8 cellular contexts compared by ENCODE assay signal in the genomic region with DNA sequence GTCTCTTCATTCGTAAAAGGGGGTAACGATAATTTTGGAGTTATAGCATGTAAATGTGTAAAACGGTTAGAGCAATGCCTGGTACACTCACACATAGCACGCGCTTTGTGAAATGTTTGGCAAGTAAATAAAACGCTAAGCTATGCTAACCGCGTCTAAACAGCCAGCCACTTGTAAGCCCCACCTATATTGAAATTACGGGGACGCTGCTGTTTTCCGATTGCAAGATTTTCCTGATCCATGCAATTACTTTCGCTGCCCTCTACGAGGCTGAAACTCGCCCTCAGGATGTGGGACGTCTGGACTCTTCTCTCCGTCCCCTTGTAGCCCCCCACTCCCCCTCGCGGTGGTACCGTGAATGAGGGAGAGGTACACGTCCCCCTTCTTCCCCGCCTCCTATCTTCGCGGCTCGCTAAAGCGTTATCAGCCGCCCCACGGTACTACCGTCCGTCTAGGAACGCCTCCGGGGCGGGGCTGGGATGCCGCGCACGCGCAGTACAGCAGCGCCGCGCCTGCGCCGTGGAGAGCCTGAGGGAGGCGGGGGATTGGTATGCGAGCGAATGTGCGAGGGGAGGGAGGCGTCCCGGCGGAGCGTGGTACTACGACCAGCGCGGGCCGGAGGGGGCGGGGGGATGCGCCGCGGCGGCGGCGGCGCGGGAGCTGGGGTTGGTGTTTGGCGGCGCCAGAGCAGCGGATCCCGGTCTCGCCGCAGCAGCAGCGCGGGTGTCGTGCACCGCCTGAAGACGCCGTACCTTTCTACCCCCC. TPM values are rescaled to one million over a fixed set of nuclear protein-coding genes. Genes with fewer than 3 reads are reported as not detected.
DNase-seq lines count a peak whose midpoint lies in the region; ATAC-seq, FAIRE-seq and TF ChIP-seq lines count a peak whose summit lies in the region.

A gene (plus strand): TSS at position 685 of the 765 bp plus-strand sequence.

- H3K4me1 ChIP-seq in mammary epithelial cell (ENCODE audit: insufficient read depth, low read length) (peaks cover 28% of the 10 kb centered on the region), iPS-20b (ENCODE audit: insufficient read depth, low read length) (peaks cover 17% of the 10 kb centered on the region; the same call in 1 of the 2 replicates), small intestine (ENCODE audit: control insufficient read depth in 2 of 2, insufficient read depth in 1 of 2, low read depth in 1 of 2, low read length in 1 of 2) (peaks cover 10 to 17% of the 10 kb centered on the region in 2 donors)

- 4% methylated on average over 39 of the region's 74 CpGs for WGBS in mammary epithelial cell (ENCODE audit: low coverage, missing lambda C conversion rate)
- 0 to 1% (median 1%) methylated on average over 58 to 74 of the region's 74 CpGs for WGBS in small intestine, 3 donors

- ATAC-seq in GM18873 (IDR thresholded peaks at IDR 0.05; ENCODE audit: low FRiP score, unreplicated experiment) (peak; percentile 55), HG03139 (IDR thresholded peaks at IDR 0.05; ENCODE audit: unreplicated experiment) (peak; percentile 58)

- H3K36me3 ChIP-seq in WERI-Rb-1, result no peaks in the 10 kb centered on the region; the same call in 1 of the 2 replicates
- no peaks in the 10 kb centered on the region for H3K36me3 ChIP-seq in mammary epithelial cell (ENCODE audit: insufficient read depth, low read length)
- no peaks in the 10 kb centered on the region for H3K36me3 ChIP-seq in iPS-20b (ENCODE audit: insufficient read depth, low read depth, low read length)
- H3K36me3 ChIP-seq in small intestine (ENCODE audit: control insufficient read depth in 2 of 2, insufficient read depth in 2 of 2, low read length in 2 of 2), result no peaks in the 10 kb centered on the region

- in situ Hi-C loops in mammary epithelial cell (cut with MboI; ENCODE audit: low sequenced_read_pairs in 2 of 2), result loop anchor here in 1 of 2 donors (25.0 kb wide), 1 partner anchor 127 kb away; no protein-coding TSS in a partner anchor

- no peak for FAIRE-seq in small intestine (lab: Jason Lieb, UNC)

- dilution Hi-C loops in mammary epithelial cell (cut with HindIII; ENCODE audit: low sequenced_read_pairs), result no loop called here

- peak within 1 kb of the TSS; percentile 66 for H3K9ac ChIP-seq in mammary epithelial cell (ENCODE audit: insufficient read depth, low read length)
- H3K9ac ChIP-seq in iPS-20b (ENCODE audit: low read depth, low read length), result peak within 1 kb of the TSS; percentile 77; the same call in 1 of the 2 replicates

- H3K4me3 ChIP-seq in WERI-Rb-1 (ENCODE audit: low read depth, low read length), result peak within 1 kb of the TSS; percentile 90
- peak within 1 kb of the TSS; percentile 61 to 80 (median 77) for H3K4me3 ChIP-seq in mammary epithelial cell (replicated peaks in 1 of 3; ENCODE audit: insufficient read depth in 1 of 3, low read depth in 2 of 3, low read length in 3 of 3)
- H3K4me3 ChIP-seq in iPS-20b (ENCODE audit: low read length), result peak within 1 kb of the TSS; percentile 91
- H3K4me3 ChIP-seq in small intestine (ENCODE audit: low read depth in 1 of 2, low read length in 2 of 2), result peak within 1 kb of the TSS; percentile 98 to 99

- intact Hi-C loops in mammary epithelial cell (cut with micrococcal nuclease), result loop anchor here (1.0 to 10.0 kb wide), 7 partner anchors 34 to 536 kb away; a partner anchor contains a TSS

- H4K20me1 ChIP-seq in mammary epithelial cell (ENCODE audit: insufficient read depth, low read length), result no peaks in the 10 kb centered on the region

- CTCF ChIA-PET in mammary epithelial cell (lab: Charles Lee; ENCODE audit: low non-redundant PET), result interaction anchor here (0.6 to 0.7 kb wide), 3 partner anchors 13 to 585 kb away, joined by 3 to 9 read pairs (median 8); no protein-coding TSS in a partner anchor

- H3K27ac ChIP-seq in WERI-Rb-1 (peak within 1 kb of the TSS; percentile 81), mammary epithelial cell (ENCODE audit: insufficient read depth, low read depth, low read length) (peak within 1 kb of the TSS; percentile 64), iPS-20b (ENCODE audit: low read length) (peak within 1 kb of the TSS; percentile 16), small intestine (ENCODE audit: low read depth in 1 of 2, low read length in 1 of 2) (peak within 1 kb of the TSS; percentile 94 to 97)

- H3K9me3 ChIP-seq in WERI-Rb-1 (ENCODE audit: severe bottlenecking), result no peaks in the 10 kb centered on the region
- H3K9me3 ChIP-seq in mammary epithelial cell (replicated peaks; ENCODE audit: insufficient read depth, low read length), result no peaks in the 10 kb centered on the region
- no peaks in the 10 kb centered on the region for H3K9me3 ChIP-seq in iPS-20b (ENCODE audit: insufficient read depth, low read depth, low read length)
- H3K9me3 ChIP-seq in small intestine (ENCODE audit: control insufficient read depth, low read depth), result no peaks in the 10 kb centered on the region

- DNase-seq in AG08395 (ENCODE audit: low spot score), result peak; percentile 97
- DNase-seq in NCI-H2227 (lab: John Stamatoyannopoulos, UW; ENCODE audit: unreplicated experiment), result peak; percentile 95
- DNase-seq in WERI-Rb-1, result peak; percentile 99
- DNase-seq in mammary epithelial cell, result peak; percentile 97
- DNase-seq in small intestine, result peak; percentile 97

- TSS peak; percentile 53 for BruUV-seq in mammary epithelial cell (replicated peaks; lab: Mats Ljungman, UMichigan)

- TF ChIP-seq CTCF in WERI-Rb-1 (IDR thresholded peaks at IDR 0.05; ENCODE audit: low read depth, low read length), result peak; percentile 73
- peak in 1 of 2 donors; percentile 30 for TF ChIP-seq CTCF in mammary epithelial cell (conservative IDR thresholded peaks at IDR 0.05 in 1 of 2, IDR thresholded peaks at IDR 0.05 in 1 of 2; ENCODE audit: extremely low read depth in 1 of 2, insufficient read depth in 1 of 2, low read depth in 1 of 2, low read length in 2 of 2)

- H3K4me2 ChIP-seq in mammary epithelial cell (ENCODE audit: insufficient read depth, low read depth, low read length), result peak within 1 kb of the TSS; percentile 93

- H3K79me2 ChIP-seq in mammary epithelial cell (ENCODE audit: insufficient read depth, low read length), result peaks cover 58% of the 10 kb centered on the region

- H2AFZ ChIP-seq in mammary epithelial cell (ENCODE audit: low read depth, low read length), result peak within 1 kb of the TSS; percentile 96

- H3K27me3 ChIP-seq in WERI-Rb-1 (ENCODE audit: insufficient read depth, low read depth, severe bottlenecking), result no peaks in the 10 kb centered on the region
- H3K27me3 ChIP-seq in mammary epithelial cell (ENCODE audit: insufficient read depth, low read length), result no peaks in the 10 kb centered on the region
- H3K27me3 ChIP-seq in iPS-20b (ENCODE audit: insufficient read depth, low read length), result peaks cover 22% of the 10 kb centered on the region
- H3K27me3 ChIP-seq in small intestine (ENCODE audit: control insufficient read depth in 2 of 2, insufficient read depth in 2 of 2, low read length in 2 of 2), result no peaks in the 10 kb centered on the region

RNA-seq across cellular contexts. Expression of the gene that starts here (rescaled TPM):
- total RNA-seq in mammary epithelial cell, result 10 to 100 TPM; 37.9 to 56.0 TPM
- polyA plus RNA-seq in mammary epithelial cell (28.3 TPM), small intestine (10 to 100 TPM in 2 of 3 donors, 1 to 10 TPM in 1; 7.6 to 17.4 (median 14.1) TPM)
- polyA minus RNA-seq in mammary epithelial cell, result 18.9 TPM

Comparison
In these comparisons a context has a peak if more than half of its experiments do, and no peak if none do; other contexts are left out.
1. Peak in every context shown above with its lines: DNase-seq, ATAC-seq, H3K4me3 ChIP-seq and H3K27ac ChIP-seq.
2. H3K27ac ChIP-seq: peak in every context shown above with its lines; median percentile 96 in small intestine; 81 in WERI-Rb-1; 64 in mammary epithelial cell; 16 in iPS-20b.